In the genomic region with DNA sequence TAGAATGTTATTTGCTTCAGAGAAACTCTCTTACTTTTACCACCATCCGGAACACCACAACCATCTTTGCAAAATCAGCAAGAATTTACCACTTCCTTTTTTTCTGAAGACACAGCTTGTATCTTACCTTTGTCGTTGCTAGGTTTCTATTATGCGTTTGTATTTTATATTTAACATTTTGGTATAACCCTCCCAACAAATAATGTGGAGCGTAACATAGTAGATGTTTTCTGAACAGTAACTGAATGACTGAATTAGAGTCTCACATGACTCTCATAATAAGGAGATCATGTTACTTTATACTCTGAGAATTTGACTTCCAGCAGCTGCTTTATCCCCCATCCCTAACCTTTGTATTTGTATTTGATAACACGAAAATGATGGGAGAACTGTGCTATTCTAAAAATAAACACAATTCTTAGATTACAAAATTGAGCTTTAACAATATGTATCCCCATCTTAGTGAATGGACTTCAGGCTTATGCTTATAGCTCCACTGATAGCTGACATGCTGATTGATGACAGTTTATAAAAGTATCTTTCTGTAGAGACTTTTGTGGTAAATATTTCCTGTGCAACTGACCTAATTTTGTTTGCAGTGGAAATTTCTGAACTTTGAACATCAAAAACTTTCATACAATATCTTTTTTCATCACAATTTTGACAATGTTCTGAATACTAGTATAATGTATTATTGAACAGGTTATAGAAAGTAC, we compare ENCODE assay signal across 10 cellular contexts. TPM values are rescaled to one million over a fixed set of nuclear protein-coding genes. Genes with fewer than 3 reads are reported as not detected.
A peak's percentile ranks its signal among the peaks of the same experiment; 100 is the strongest.
DNase-seq lines count a peak whose midpoint lies in the region; ATAC-seq and TF ChIP-seq lines count a peak whose summit lies in the region.
"Had no signal": no experiment of that assay in that cellular context is flagged by ENCODE, and none has a peak within 500 bp of the region (broad histone marks: within the 10 kb centered on the region; RNA-seq: fewer than 3 reads in every experiment).

No MANE protein-coding gene starts in this region.

- TF ChIP-seq EP300 in transverse colon (IDR thresholded peaks at IDR 0.05; ENCODE audit: low read depth): no peak

- TF ChIP-seq POLR2A in transverse colon (IDR thresholded peaks at IDR 0.05): no peak

- peak; percentile 64 for DNase-seq in naive B cell
- no peak for DNase-seq in transverse colon
- DNase-seq in NCI-H1930 (lab: John Stamatoyannopoulos, UW): no peak
- DNase-seq: activated CD4-positive, alpha-beta T cell treated with anti-CD3 and anti-CD28 coated beads, Interleukin-2, amount 50 U/mL, for 48 hours had no signal

- H3K27me3 ChIP-seq in transverse colon: no peaks in the 10 kb centered on the region
- H3K27me3 ChIP-seq: cardiac muscle cell, gastroesophageal sphincter had no signal

- no peaks in the 10 kb centered on the region for H3K4me1 ChIP-seq in transverse colon
- H3K4me1 ChIP-seq: gastroesophageal sphincter had no signal

- peaks cover 22% of the 10 kb centered on the region for H3K36me3 Mint-ChIP-seq in T-helper 1 cell treated with Interleukin-12 subunit alpha and Interleukin-12 subunit beta and Interleukin-4 antibody, amounts not matched to agents 30 μg/mL and 1 μg/mL, for 36 hours (ENCODE audit: low read depth)
- peaks cover 0 to 14% of the 10 kb centered on the region in 2 donors for H3K36me3 Mint-ChIP-seq in naive B cell

- H3K4me3 ChIP-seq in transverse colon: no peak overlapping the region
- H3K4me3 ChIP-seq: cardiac muscle cell, gastroesophageal sphincter had no signal

- ATAC-seq in GM18867 (IDR thresholded peaks at IDR 0.05; ENCODE audit: unreplicated experiment) (peak; percentile 69), HG03354 (IDR thresholded peaks at IDR 0.05; ENCODE audit: poor library complexity, severe bottlenecking, unreplicated experiment) (peak; percentile 75), naive B cell (ENCODE audit: low read depth in 2 of 2) (peak; percentile 92), HG03097 (IDR thresholded peaks at IDR 0.05; ENCODE audit: low FRiP score, unreplicated experiment) (no peak)
- ATAC-seq: gastroesophageal sphincter had no signal

- H3K27ac ChIP-seq in transverse colon: peak overlapping the region in 2 of 4 donors; percentile 16 to 47
- H3K27ac ChIP-seq: cardiac muscle cell, gastroesophageal sphincter had no signal

- H3K9me3 Mint-ChIP-seq in T-helper 1 cell treated with Interleukin-12 subunit alpha and Interleukin-12 subunit beta and Interleukin-4 antibody, amounts not matched to agents 30 μg/mL and 1 μg/mL, for 36 hours: peaks cover 34% of the 10 kb centered on the region
- H3K9me3 Mint-ChIP-seq in naive B cell: peaks cover 0 to 9% (median 4%) of the 10 kb centered on the region in 7 donors

- H3K4me3 Mint-ChIP-seq in T-helper 1 cell treated with Interleukin-12 subunit alpha and Interleukin-12 subunit beta and Interleukin-4 antibody, amounts not matched to agents 30 μg/mL and 1 μg/mL, for 36 hours: peak overlapping the region; percentile 77
- peak overlapping the region in 7 of 8 donors; percentile 1 to 58 (median 35) for H3K4me3 Mint-ChIP-seq in naive B cell

- in situ Hi-C loops in transverse colon (cut with MboI; ENCODE audit: low pct_ligation_motif_present in 1 of 4, low pct_unique_long_range_greater_than_20kb in 1 of 4, low sequenced_read_pairs in 3 of 4): loop anchor here in 1 of 4 donors (25.0 kb wide), 1 partner anchor 278 kb away; no protein-coding TSS in a partner anchor

- 46 to 56% methylated on average over 4 to 5 of the region's 5 CpGs for WGBS in transverse colon (ENCODE audit: low coverage in 1 of 2), 2 donors

- H3K4me1 Mint-ChIP-seq in T-helper 1 cell treated with Interleukin-12 subunit alpha and Interleukin-12 subunit beta and Interleukin-4 antibody, amounts not matched to agents 30 μg/mL and 1 μg/mL, for 36 hours (ENCODE audit: low read depth): peaks cover 38% of the 10 kb centered on the region
- H3K4me1 Mint-ChIP-seq in naive B cell: peaks cover 33 to 64% (median 57%) of the 10 kb centered on the region in 3 donors

- no peaks in the 10 kb centered on the region for H3K27me3 Mint-ChIP-seq in T-helper 1 cell treated with Interleukin-12 subunit alpha and Interleukin-12 subunit beta and Interleukin-4 antibody, amounts not matched to agents 30 μg/mL and 1 μg/mL, for 36 hours (ENCODE audit: low read depth)
- H3K27me3 Mint-ChIP-seq in naive B cell: no peaks in the 10 kb centered on the region

- H3K36me3 ChIP-seq in transverse colon: no peaks in the 10 kb centered on the region
- H3K36me3 ChIP-seq: cardiac muscle cell, gastroesophageal sphincter had no signal

- H3K9me3 ChIP-seq in transverse colon: peaks cover 0 to 3% of the 10 kb centered on the region in 2 donors

- no peak for TF ChIP-seq CTCF in transverse colon (IDR thresholded peaks at IDR 0.05)

- intact Hi-C loops in transverse colon (cut with DNase I; ENCODE audit: low total_unique reads): no loop called here

- H3K27ac Mint-ChIP-seq in T-helper 1 cell treated with Interleukin-12 subunit alpha and Interleukin-12 subunit beta and Interleukin-4 antibody, amounts not matched to agents 30 μg/mL and 1 μg/mL, for 36 hours: peak overlapping the region; percentile 94
- peak overlapping the region; percentile 85 to 91 (median 88) for H3K27ac Mint-ChIP-seq in naive B cell

RNA-seq across cellular contexts. Expression of gene KLRB1, which starts 7.9 kb away (rescaled TPM):
- under 1 TPM in 4 of 6 donors, not detected in 2; 0.47 to 0.86 (median 0.74) TPM for polyA plus RNA-seq in naive B cell (ENCODE audit: low read depth in 6 of 6)
- 1 to 10 TPM in 2 of 4 donors, not detected in 2; 1.2 to 5.2 TPM for total RNA-seq in transverse colon
- total RNA-seq: cardiac muscle cell had no signal
- polyA plus RNA-seq: cardiac muscle cell had no signal

RNA-seq across cellular contexts. Expression of gene CLEC2D, which starts 53.9 kb away (rescaled TPM):
- polyA plus RNA-seq in naive B cell (ENCODE audit: low read depth in 6 of 6): 100 to 1,000 TPM; 329 to 467 (median 350) TPM
- 10 to 100 TPM in 2 of 4 donors, 1 to 10 TPM in 2; 5.4 to 23.3 (median 9.3) TPM for total RNA-seq in transverse colon
